12 cellular contexts compared by ENCODE assay signal in genomic region chr10:35458500-35459448, GRCh38.
DNase-seq lines count a peak whose midpoint lies in the region; ATAC-seq and TF ChIP-seq lines count a peak whose summit lies in the region.
"Had no signal": no experiment of that assay in that cellular context is flagged by ENCODE, and none has a peak within 500 bp of the region (broad histone marks: within the 10 kb centered on the region; RNA-seq: fewer than 3 reads in every experiment).

No MANE protein-coding gene starts in this region.

- H3K27me3 Mint-ChIP-seq in activated CD4-positive, alpha-beta T cell treated with anti-CD3 and anti-CD28 coated beads for 36 hours = no peaks in the 10 kb centered on the region

- intact Hi-C loops in activated CD4-positive, alpha-beta T cell treated with anti-CD3 and anti-CD28 coated beads for 36 hours (cut with DNase I, micrococcal nuclease) = no loop called here
- intact Hi-C loops in dorsolateral prefrontal cortex (cut with DNase I) = loop anchor here in 1 of 2 donors (5.0 kb wide), 1 partner anchor 121 kb away; the partner anchor contains the start of gene CCNY

- ATAC-seq in activated CD4-positive, alpha-beta T cell treated with anti-CD3 and anti-CD28 coated beads for 36 hours = no peak
- ATAC-seq in GM21515 (IDR thresholded peaks at IDR 0.05; ENCODE audit: unreplicated experiment) (no peak), GM21367 (IDR thresholded peaks at IDR 0.05; ENCODE audit: unreplicated experiment) (no peak)

- no peak for DNase-seq in activated CD4-positive, alpha-beta T cell treated with anti-CD3 and anti-CD28 coated beads for 36 hours
- no peak for DNase-seq in activated CD4-positive, alpha-beta T cell treated with anti-CD3 and anti-CD28 coated beads for 48 hours
- DNase-seq in NCI-H2227 treated with DMSO at 0.1 percent for 48 hours (lab: John Stamatoyannopoulos, UW) (peak; percentile 19), dorsolateral prefrontal cortex (no peak), putamen (ENCODE audit: low spot score) (peak; percentile 68), NCI-H128 (lab: John Stamatoyannopoulos, UW; ENCODE audit: unreplicated experiment) (no peak)
- DNase-seq: aorta; DMS53; effector memory CD4-positive, alpha-beta T cell; NCI-H2081 had no signal

- POLR2A ChIA-PET in activated CD4-positive, alpha-beta T cell treated with anti-CD3 and anti-CD28 coated beads for 36 hours (lab: Charles Lee) = no interaction called here

- peaks cover 1% of the 10 kb centered on the region for H3K36me3 Mint-ChIP-seq in activated CD4-positive, alpha-beta T cell treated with anti-CD3 and anti-CD28 coated beads for 36 hours (ENCODE audit: low read depth)

- H3K4me3 Mint-ChIP-seq in activated CD4-positive, alpha-beta T cell treated with anti-CD3 and anti-CD28 coated beads for 36 hours = no peak overlapping the region

- peaks cover 91% of the 10 kb centered on the region for H3K4me1 Mint-ChIP-seq in activated CD4-positive, alpha-beta T cell treated with anti-CD3 and anti-CD28 coated beads for 36 hours

- H3K27ac ChIP-seq in dorsolateral prefrontal cortex = peak overlapping the region in 58 of 59 donors; percentile 65 to 100 (median 93)

- H3K27ac Mint-ChIP-seq in activated CD4-positive, alpha-beta T cell treated with anti-CD3 and anti-CD28 coated beads for 36 hours = peak overlapping the region; percentile 34

- no peaks in the 10 kb centered on the region for H3K27me3 ChIP-seq in dorsolateral prefrontal cortex

- H3K4me3 ChIP-seq in dorsolateral prefrontal cortex = peak overlapping the region in 7 of 59 donors; percentile 1 to 21 (median 8)

- no peaks in the 10 kb centered on the region for H3K9me3 Mint-ChIP-seq in activated CD4-positive, alpha-beta T cell treated with anti-CD3 and anti-CD28 coated beads for 36 hours (ENCODE audit: low read depth)

- TF ChIP-seq CTCF in dorsolateral prefrontal cortex (IDR thresholded peaks at IDR 0.05 in 54 of 56, conservative IDR thresholded peaks at IDR 0.05 in 2 of 56; ENCODE audit: low read depth in 1 of 56, partially characterized antibody in 56 of 56) = no peak

- CTCF ChIA-PET in activated CD4-positive, alpha-beta T cell treated with anti-CD3 and anti-CD28 coated beads for 36 hours (lab: Charles Lee) = interaction anchor here (1.4 kb wide), 1 partner anchor 9 kb away, joined by 3 read pairs; no protein-coding TSS in a partner anchor

Comparison
In these comparisons a context has a peak if more than half of its experiments do, and no peak if none do; other contexts are left out.
1. DNase-seq: peak in NCI-H2227 treated with DMSO at 0.1 percent for 48 hours (single experiment) and putamen (single experiment); none in activated CD4-positive, alpha-beta T cell treated with anti-CD3 and anti-CD28 coated beads for 36 hours (single experiment), activated CD4-positive, alpha-beta T cell treated with anti-CD3 and anti-CD28 coated beads for 48 hours (single experiment), dorsolateral prefrontal cortex (0 of 10) and NCI-H128 (single experiment).